1 cellular context compared by ENCODE assay signal in genomic region chr13:112887151-112887550, GRCh38.
TF ChIP-seq lines count a peak whose summit lies in the region.

No MANE protein-coding gene starts in this region.

TF ChIP-seq in GM12878, 131 proteins besides CTCF, POLR2A, EP300 and RAD21 (continued from another document):
- TF ChIP-seq TCF3 (IDR thresholded peaks at IDR 0.05; ENCODE audit: borderline replicate concordance, insufficient read depth, low read depth, low read length) = no peak
- TF ChIP-seq SRF (IDR thresholded peaks at IDR 0.05; ENCODE audit: low read depth in 2 of 2, low read length in 2 of 2) = no peak
- no peak for TF ChIP-seq STAT1 (conservative IDR thresholded peaks at IDR 0.05)
- no peak for TF ChIP-seq E2F8 (IDR thresholded peaks at IDR 0.05; ENCODE audit: low read depth, partially characterized antibody)
- no peak for TF ChIP-seq MLLT1 (IDR thresholded peaks at IDR 0.05)
- TF ChIP-seq ESRRA (IDR thresholded peaks at IDR 0.05; ENCODE audit: low read length) = no peak
- TF ChIP-seq SIX5 (IDR thresholded peaks at IDR 0.05; ENCODE audit: low read depth, low read length, severe bottlenecking) = no peak
- TF ChIP-seq POU2F2 (IDR thresholded peaks at IDR 0.05; ENCODE audit: borderline replicate concordance, low read depth, low read length) = no peak
- TF ChIP-seq NFXL1 (IDR thresholded peaks at IDR 0.05; ENCODE audit: borderline replicate concordance) = no peak
- no peak for TF ChIP-seq BHLHE40 (IDR thresholded peaks at IDR 0.05; ENCODE audit: borderline replicate concordance in 1 of 2, low read depth in 2 of 2, low read length in 1 of 2)
- no peak for TF ChIP-seq REST (IDR thresholded peaks at IDR 0.05; ENCODE audit: low read depth, low read length)
- TF ChIP-seq NR2C2 (IDR thresholded peaks at IDR 0.05; ENCODE audit: borderline replicate concordance, control insufficient read depth, insufficient read length, low read depth) = no peak
